ENCODE assay signal across 13 cellular contexts in genomic region chr20:40686434-40686882, GRCh38. TPM values are rescaled to one million over a fixed set of nuclear protein-coding genes. Genes with fewer than 3 reads are reported as not detected.
DNase-seq lines count a peak whose midpoint lies in the region; ATAC-seq and TF ChIP-seq lines count a peak whose summit lies in the region.
"Had no signal": no experiment of that assay in that cellular context is flagged by ENCODE, and none has a peak within 500 bp of the region (broad histone marks: within the 10 kb centered on the region; RNA-seq: fewer than 3 reads in every experiment).

No MANE protein-coding gene starts in this region.

- H3K23me2 ChIP-seq in H9 (ENCODE audit: insufficient read length, low read depth, low read length, poor library complexity, severe bottlenecking) = peaks cover 21% of the 10 kb centered on the region

- intact Hi-C loops in natural killer cell (cut with micrococcal nuclease) = no loop called here

- H3K27me3 Mint-ChIP-seq in H9 (ENCODE audit: low read depth) (peaks cover 96% of the 10 kb centered on the region), natural killer cell (ENCODE audit: low read depth in 2 of 2) (peaks cover 51 to 52% of the 10 kb centered on the region in 2 donors)
- peaks cover 93% of the 10 kb centered on the region for H3K27me3 Mint-ChIP-seq in activated CD8-positive, alpha-beta memory T cell treated with anti-CD3 and anti-CD28 coated beads, Interleukin-2, amount 10 ng/mL, durations not matched to agents 7 days and 5 days

- H3K79me1 ChIP-seq in H9 (ENCODE audit: insufficient read depth, low read depth, low read length, poor library complexity, severe bottlenecking) = no peaks in the 10 kb centered on the region

- CTCF ChIA-PET in activated CD8-positive, alpha-beta memory T cell treated with anti-CD3 and anti-CD28 coated beads, Interleukin-2, amount 10 ng/mL, durations not matched to agents 7 days and 5 days (lab: Charles Lee) = no interaction called here

- no peak for DNase-seq in H9
- no peak for DNase-seq in smooth muscle cell (lab: John Stamatoyannopoulos, UW; ENCODE audit: unreplicated experiment)
- no peak for DNase-seq in natural killer cell
- no peak for DNase-seq in activated CD8-positive, alpha-beta memory T cell treated with anti-CD3 and anti-CD28 coated beads, Interleukin-2, amount 10 ng/mL, durations not matched to agents 7 days and 5 days
- DNase-seq: activated CD4-positive, alpha-beta memory T cell treated with anti-CD3 and anti-CD28 coated beads, Interleukin-2, amount 10 ng/mL, durations not matched to agents 7 days and 5 days; naive thymus-derived CD8-positive, alpha-beta T cell; NCI-H524 had no signal

- TF ChIP-seq RAD21 in liver (IDR thresholded peaks at IDR 0.05) = peak; percentile 30 to 45

- H3K14ac ChIP-seq in H9 (ENCODE audit: insufficient read depth, low read length) = no peak overlapping the region

- no peak overlapping the region for H2BK15ac ChIP-seq in H9 (ENCODE audit: low read depth, low read length)

- no peaks in the 10 kb centered on the region for H3K9me3 ChIP-seq in H9 (ENCODE audit: control insufficient read depth, low read depth, low read length)
- no peaks in the 10 kb centered on the region for H3K9me3 ChIP-seq in duodenal mucosa (ENCODE audit: control insufficient read depth in 1 of 2, low read length in 2 of 2)
- no peaks in the 10 kb centered on the region for H3K9me3 ChIP-seq in liver (ENCODE audit: control insufficient read depth in 4 of 4, low read length in 3 of 4)
- no peaks in the 10 kb centered on the region for H3K9me3 ChIP-seq in smooth muscle cell (replicated peaks; ENCODE audit: low read depth)

- H3K23ac ChIP-seq in H9 (ENCODE audit: insufficient read length, low read depth, low read length) = no peak overlapping the region

- H2AFZ ChIP-seq in H9 (ENCODE audit: low read length) = no peak overlapping the region
- H2AFZ ChIP-seq in smooth muscle cell (ENCODE audit: low read depth) = peak overlapping the region; percentile 39

- peak overlapping the region; percentile 26 to 85 for H3K4me3 Mint-ChIP-seq in H9
- H3K4me3 Mint-ChIP-seq in natural killer cell = no peak overlapping the region
- H3K4me3 Mint-ChIP-seq in activated CD8-positive, alpha-beta memory T cell treated with anti-CD3 and anti-CD28 coated beads, Interleukin-2, amount 10 ng/mL, durations not matched to agents 7 days and 5 days = no peak overlapping the region
- H3K4me3 Mint-ChIP-seq: activated CD4-positive, alpha-beta memory T cell treated with anti-CD3 and anti-CD28 coated beads, Interleukin-2, amount 10 ng/mL, durations not matched to agents 7 days and 5 days had no signal

- H3F3A ChIP-seq in smooth muscle cell (ENCODE audit: low read depth) = no peaks in the 10 kb centered on the region

- no peak overlapping the region for H3K18ac ChIP-seq in H9 (ENCODE audit: insufficient read length, low read depth, low read length)

- no peak overlapping the region for H4K5ac ChIP-seq in H9 (ENCODE audit: insufficient read length, low read depth, low read length)

- TF ChIP-seq CTCF in H9 (conservative IDR thresholded peaks at IDR 0.05) (no peak), liver (IDR thresholded peaks at IDR 0.05; ENCODE audit: low read depth, low read length, missing input control) (no peak), smooth muscle cell (IDR thresholded peaks at IDR 0.05; ENCODE audit: borderline replicate concordance, insufficient read depth, poor library complexity, severe bottlenecking) (no peak), natural killer cell (IDR thresholded peaks at IDR 0.05) (no peak)

- H3K4me3 ChIP-seq in duodenal mucosa (ENCODE audit: low read depth in 1 of 2, low read length in 2 of 2) (peak overlapping the region; percentile 75 to 79), liver (ENCODE audit: low read depth in 1 of 3, low read length in 3 of 3) (peak overlapping the region; percentile 37 to 91 (median 77)), smooth muscle cell (peak overlapping the region; percentile 67)
- H3K4me3 ChIP-seq: K562 had no signal

- H3K27me3 ChIP-seq in H9 (ENCODE audit: insufficient read depth, low read length) = peaks cover 85% of the 10 kb centered on the region
- H3K27me3 ChIP-seq in duodenal mucosa (ENCODE audit: control insufficient read depth in 1 of 2, insufficient read depth in 2 of 2, low read length in 2 of 2) = peaks cover 55 to 58% of the 10 kb centered on the region in 2 donors
- no peaks in the 10 kb centered on the region for H3K27me3 ChIP-seq in liver (ENCODE audit: control insufficient read depth in 4 of 4, insufficient read depth in 4 of 4, low read length in 3 of 4)
- H3K27me3 ChIP-seq in smooth muscle cell (ENCODE audit: low read depth) = peaks cover 18% of the 10 kb centered on the region

- no peak overlapping the region for H2BK120ac ChIP-seq in H9 (ENCODE audit: low read depth, low read length, poor library complexity, severe bottlenecking)

- H3K4me2 ChIP-seq in H9 (ENCODE audit: insufficient read depth, insufficient read length, low read length) = peak overlapping the region; percentile 62
- H3K4me2 ChIP-seq in smooth muscle cell = peak overlapping the region; percentile 94

- H3K4ac ChIP-seq in H9 (ENCODE audit: low read depth, low read length) = no peak overlapping the region

- no CpG with 5 or more reads among the region's 7 CpGs for WGBS in H9 (ENCODE audit: extremely low coverage, insufficient read length, low lambda C conversion rate)
- WGBS in liver = 16% methylated on average over 7 of the region's 7 CpGs
- WGBS in smooth muscle cell (ENCODE audit: low lambda C conversion rate) = 27% methylated on average over 7 of the region's 7 CpGs

- H3K4me1 Mint-ChIP-seq in H9 = peaks cover 44 to 57% of the 10 kb centered on the region in 2 experiments
- peaks cover 0 to 34% of the 10 kb centered on the region in 2 donors for H3K4me1 Mint-ChIP-seq in natural killer cell
- peaks cover 11% of the 10 kb centered on the region for H3K4me1 Mint-ChIP-seq in activated CD8-positive, alpha-beta memory T cell treated with anti-CD3 and anti-CD28 coated beads, Interleukin-2, amount 10 ng/mL, durations not matched to agents 7 days and 5 days

- ATAC-seq in natural killer cell = no peak
- ATAC-seq in activated CD8-positive, alpha-beta memory T cell treated with anti-CD3 and anti-CD28 coated beads, Interleukin-2, amount 10 ng/mL, durations not matched to agents 7 days and 5 days = no peak
- ATAC-seq in GM18502 (IDR thresholded peaks at IDR 0.05; ENCODE audit: poor library complexity, unreplicated experiment) = no peak
- no peak for ATAC-seq in HG02798 (IDR thresholded peaks at IDR 0.05; ENCODE audit: poor library complexity, unreplicated experiment)
- ATAC-seq: foreskin keratinocyte; K562; naive thymus-derived CD8-positive, alpha-beta T cell had no signal

- H4K91ac ChIP-seq in H9 (ENCODE audit: insufficient read length, low read depth, low read length) = no peak overlapping the region

- no peak overlapping the region for H2BK12ac ChIP-seq in H9 (ENCODE audit: insufficient read length, low read depth, low read length)

- H2BK20ac ChIP-seq in H9 (ENCODE audit: low read depth, low read length, poor library complexity, severe bottlenecking) = no peak overlapping the region

- no peak overlapping the region for H3K56ac ChIP-seq in H9 (ENCODE audit: insufficient read length, low read depth, low read length)

- H3K79me2 ChIP-seq in H9 (ENCODE audit: insufficient read depth, low read length) = no peaks in the 10 kb centered on the region
- peaks cover 19% of the 10 kb centered on the region for H3K79me2 ChIP-seq in smooth muscle cell (ENCODE audit: low read depth)

- H2AK5ac ChIP-seq in H9 (ENCODE audit: insufficient read length, low read length) = no peak overlapping the region

- peaks cover 0 to 3% of the 10 kb centered on the region in 2 experiments; a peak in 2 of 5 replicates for H3K9me3 Mint-ChIP-seq in H9
- no peaks in the 10 kb centered on the region for H3K9me3 Mint-ChIP-seq in natural killer cell
- no peaks in the 10 kb centered on the region for H3K9me3 Mint-ChIP-seq in activated CD8-positive, alpha-beta memory T cell treated with anti-CD3 and anti-CD28 coated beads, Interleukin-2, amount 10 ng/mL, durations not matched to agents 7 days and 5 days (ENCODE audit: low read depth)
- H3K9me3 Mint-ChIP-seq: activated CD4-positive, alpha-beta memory T cell treated with anti-CD3 and anti-CD28 coated beads, Interleukin-2, amount 10 ng/mL, durations not matched to agents 7 days and 5 days; naive thymus-derived CD8-positive, alpha-beta T cell had no signal

- peaks cover 0 to 3% of the 10 kb centered on the region in 2 donors for H3K36me3 ChIP-seq in duodenal mucosa (ENCODE audit: control insufficient read depth in 1 of 2, insufficient read depth in 2 of 2, low read length in 2 of 2)
- H3K36me3 ChIP-seq in liver (ENCODE audit: control insufficient read depth in 4 of 4, insufficient read depth in 3 of 4, low read depth in 1 of 4, low read length in 3 of 4) = no peaks in the 10 kb centered on the region
- no peaks in the 10 kb centered on the region for H3K36me3 ChIP-seq in smooth muscle cell (ENCODE audit: low read depth)

- H3K4me1 ChIP-seq in H9 (ENCODE audit: insufficient read depth, low read length) (0 out of 2 replicates have a peak, but pooled peaks cover 1% of the 10 kb centered on the region), duodenal mucosa (ENCODE audit: control insufficient read depth in 1 of 2, insufficient read depth in 2 of 2, low read length in 2 of 2) (peaks cover 7 to 32% of the 10 kb centered on the region in 2 donors), liver (ENCODE audit: control insufficient read depth in 4 of 4, insufficient read depth in 4 of 4, low read length in 3 of 4) (peaks cover 12 to 63% (median 41%) of the 10 kb centered on the region in 4 donors), smooth muscle cell (ENCODE audit: low read depth) (peaks cover 27% of the 10 kb centered on the region)
- H3K4me1 ChIP-seq: foreskin keratinocyte had no signal

- H3K9ac ChIP-seq in H9 (ENCODE audit: extremely low read depth, insufficient read length, low read length) (no peak overlapping the region), duodenal mucosa (ENCODE audit: low read depth in 1 of 2, low read length in 2 of 2) (peak overlapping the region; percentile 41 to 60), liver (ENCODE audit: low read depth in 1 of 2, low read length in 2 of 2) (peak overlapping the region; percentile 79 to 96), smooth muscle cell (ENCODE audit: low read depth) (peak overlapping the region; percentile 38)

- no peak overlapping the region for H4K8ac ChIP-seq in H9 (replicated peaks; ENCODE audit: insufficient read length, low read depth, low read length)

- H3K36me3 Mint-ChIP-seq in H9 (ENCODE audit: insufficient read depth in 1 of 3, low read depth in 3 of 3) = no peaks in the 10 kb centered on the region; a peak in 1 of 7 replicates
- no peaks in the 10 kb centered on the region for H3K36me3 Mint-ChIP-seq in natural killer cell
- H3K36me3 Mint-ChIP-seq in activated CD8-positive, alpha-beta memory T cell treated with anti-CD3 and anti-CD28 coated beads, Interleukin-2, amount 10 ng/mL, durations not matched to agents 7 days and 5 days = no peaks in the 10 kb centered on the region
- H3K36me3 Mint-ChIP-seq: naive thymus-derived CD8-positive, alpha-beta T cell had no signal

- H4K20me1 ChIP-seq in H9 (ENCODE audit: control insufficient read depth, insufficient read depth, insufficient read length) (no peaks in the 10 kb centered on the region), smooth muscle cell (ENCODE audit: low read depth) (peaks cover 41% of the 10 kb centered on the region)

- H3K27ac Mint-ChIP-seq in H9 = no peak overlapping the region
- H3K27ac Mint-ChIP-seq in natural killer cell = no peak overlapping the region
- no peak overlapping the region for H3K27ac Mint-ChIP-seq in activated CD8-positive, alpha-beta memory T cell treated with anti-CD3 and anti-CD28 coated beads, Interleukin-2, amount 10 ng/mL, durations not matched to agents 7 days and 5 days
- H3K27ac Mint-ChIP-seq: activated CD4-positive, alpha-beta memory T cell treated with anti-CD3 and anti-CD28 coated beads, Interleukin-2, amount 10 ng/mL, durations not matched to agents 7 days and 5 days; naive thymus-derived CD8-positive, alpha-beta T cell had no signal

- no peak overlapping the region for H2BK5ac ChIP-seq in H9 (ENCODE audit: insufficient read length, low read length)

- H3T11ph ChIP-seq in H9 (ENCODE audit: low read length) = no peak overlapping the region

- H3K27ac ChIP-seq in H9 (ENCODE audit: insufficient read length, low read depth, low read length) (no peak overlapping the region), duodenal mucosa (ENCODE audit: low read depth, low read length) (no peak overlapping the region), liver (ENCODE audit: low read depth in 1 of 2, low read length in 2 of 2) (peak overlapping the region; percentile 65 to 73), smooth muscle cell (ENCODE audit: low read depth) (no peak overlapping the region)
- H3K27ac ChIP-seq: foreskin keratinocyte had no signal

RNA-seq across cellular contexts. Expression of gene MAFB, which starts 2.6 kb away (rescaled TPM):
- total RNA-seq in H9 (2021) (0.85 and 1.0 TPM in 2 replicates), liver (10 to 100 TPM in 1 of 2 donors, 1 to 10 TPM in 1; 9.7 to 12.4 TPM), smooth muscle cell (15.7 and 16.3 TPM in 2 replicates), natural killer cell (10 to 100 TPM; 10.3 to 38.9 (median 19.7) TPM)
- polyA plus RNA-seq in liver (10 to 100 TPM; 10.4 to 12.9 TPM), smooth muscle cell (14.4 and 24.0 TPM in 2 replicates)
- under 1 TPM; 0.09 to 0.40 TPM for total RNA-seq in activated CD8-positive, alpha-beta memory T cell treated with anti-CD3 and anti-CD28 coated beads, Interleukin-2, amount 10 ng/mL, durations not matched to agents 7 days and 5 days
- polyA plus RNA-seq: K562 had no signal

Comparison
In these comparisons a context has a peak if more than half of its experiments do, and no peak if none do; other contexts are left out.
1. H3K27ac ChIP-seq: peak in liver (2 of 2); none in H9 (single experiment), duodenal mucosa (single experiment) and smooth muscle cell (single experiment).
2. H3K4me3 Mint-ChIP-seq: peak in H9 (2 of 2); none in natural killer cell (single experiment) and activated CD8-positive, alpha-beta memory T cell treated with anti-CD3 and anti-CD28 coated beads, Interleukin-2, amount 10 ng/mL, durations not matched to agents 7 days and 5 days (single experiment).
3. Peak in every context shown above with its lines, with median percentiles within 50 percentile points of each other: H3K4me3 ChIP-seq.